20 cellular contexts compared by ENCODE assay signal in genomic region chr7:44643206-44643605, GRCh38. TPM values are rescaled to one million over a fixed set of nuclear protein-coding genes. Genes with fewer than 3 reads are reported as not detected.
A peak's percentile ranks its signal among the peaks of the same experiment; 100 is the strongest.
DNase-seq lines count a peak whose midpoint lies in the region; ATAC-seq, FAIRE-seq and TF ChIP-seq lines count a peak whose summit lies in the region.
"Had no signal": no experiment of that assay in that cellular context is flagged by ENCODE, and none has a peak within 500 bp of the region (broad histone marks: within the 10 kb centered on the region; RNA-seq: fewer than 3 reads in every experiment).

No MANE protein-coding gene starts in this region.

- no peaks in the 10 kb centered on the region for H4K20me1 ChIP-seq in K562 (replicated peaks; ENCODE audit: control insufficient read depth, insufficient read depth, low read length)

- no peaks in the 10 kb centered on the region for H3K27me3 Mint-ChIP-seq in activated CD4-positive, alpha-beta T cell treated with anti-CD3 and anti-CD28 coated beads, Interleukin-2, amount 10 ng/mL, durations not matched to agents 7 days and 5 days
- no peaks in the 10 kb centered on the region for H3K27me3 Mint-ChIP-seq in activated CD4-positive, alpha-beta T cell treated with anti-CD3 and anti-CD28 coated beads, Interleukin-2, amount 10 ng/mL, durations not matched to agents 24 days and 14 days
- peaks cover 0 to 2% of the 10 kb centered on the region in 2 donors for H3K27me3 Mint-ChIP-seq in CD8-positive, alpha-beta memory T cell

- ATAC-seq in K562 (no peak), psoas muscle (no peak), GM21423 (IDR thresholded peaks at IDR 0.05; ENCODE audit: unreplicated experiment) (no peak)

- H3K9me3 Mint-ChIP-seq in activated CD4-positive, alpha-beta T cell treated with anti-CD3 and anti-CD28 coated beads, Interleukin-2, amount 10 ng/mL, durations not matched to agents 7 days and 5 days, result no peaks in the 10 kb centered on the region
- no peaks in the 10 kb centered on the region for H3K9me3 Mint-ChIP-seq in activated CD4-positive, alpha-beta T cell treated with anti-CD3 and anti-CD28 coated beads, Interleukin-2, amount 10 ng/mL, durations not matched to agents 24 days and 14 days
- no peaks in the 10 kb centered on the region for H3K9me3 Mint-ChIP-seq in CD8-positive, alpha-beta memory T cell

- no peak overlapping the region for H3K4me3 ChIP-seq in CD8-positive, alpha-beta memory T cell (ENCODE audit: low read length)
- H3K4me3 ChIP-seq in K562 (no peak overlapping the region), psoas muscle (no peak overlapping the region)
- H3K4me3 ChIP-seq: SJSA1 had no signal

- 87% methylated on average over 1 of the region's 1 CpG for WGBS in K562 (ENCODE audit: insufficient coverage, low coverage, missing lambda C conversion rate)
- 82 to 100% (median 87%) methylated on average over 1 of the region's 1 CpG for WGBS in psoas muscle, 3 donors

- intact Hi-C loops in activated CD4-positive, alpha-beta T cell treated with anti-CD3 and anti-CD28 coated beads, Interleukin-2, amount 10 ng/mL, durations not matched to agents 24 days and 14 days (cut with micrococcal nuclease), result no loop called here
- intact Hi-C loops in K562 (cut with micrococcal nuclease) (no loop called here), psoas muscle (cut with DNase I) (no loop called here)

- CTCF ChIA-PET in activated CD4-positive, alpha-beta T cell treated with anti-CD3 and anti-CD28 coated beads, Interleukin-2, amount 10 ng/mL, durations not matched to agents 7 days and 5 days (lab: Charles Lee), result no interaction called here
- CTCF ChIA-PET in CD8-positive, alpha-beta memory T cell (lab: Charles Lee), result no interaction called here
- CTCF ChIA-PET in K562 (lab: Yijun Ruan, JAX; ENCODE audit: low intra/inter-chr PET ratio), result no interaction called here

- H3K27ac Mint-ChIP-seq in activated CD4-positive, alpha-beta T cell treated with anti-CD3 and anti-CD28 coated beads, Interleukin-2, amount 10 ng/mL, durations not matched to agents 7 days and 5 days, result peak overlapping the region; percentile 36
- no peak overlapping the region for H3K27ac Mint-ChIP-seq in activated CD4-positive, alpha-beta T cell treated with anti-CD3 and anti-CD28 coated beads, Interleukin-2, amount 10 ng/mL, durations not matched to agents 24 days and 14 days
- H3K27ac Mint-ChIP-seq in CD8-positive, alpha-beta memory T cell, result peak overlapping the region in 7 of 8 donors; percentile 31 to 83 (median 66)

- POLR2A ChIA-PET in activated CD4-positive, alpha-beta T cell treated with anti-CD3 and anti-CD28 coated beads, Interleukin-2, amount 10 ng/mL, durations not matched to agents 7 days and 5 days (lab: Charles Lee), result no interaction called here
- POLR2A ChIA-PET in CD8-positive, alpha-beta memory T cell (lab: Charles Lee), result no interaction called here
- POLR2A ChIA-PET in K562 (lab: Yijun Ruan, JAX), result interaction anchor here (0.9 kb wide), 1 partner anchor 181 kb away, joined by 3 read pairs; no protein-coding TSS in a partner anchor

- BruUV-seq in K562 (replicated peaks; lab: Mats Ljungman, UMichigan), result no TSS peak

- no peaks in the 10 kb centered on the region for H3K9me3 ChIP-seq in CD8-positive, alpha-beta memory T cell (ENCODE audit: low read length)
- H3K9me3 ChIP-seq in K562 (replicated peaks; ENCODE audit: control insufficient read depth, insufficient read depth, low read depth, low read length), result no peaks in the 10 kb centered on the region
- no peaks in the 10 kb centered on the region for H3K9me3 ChIP-seq in psoas muscle
- H3K9me3 ChIP-seq: SJSA1 had no signal

- H3K27me3 ChIP-seq in CD8-positive, alpha-beta memory T cell (ENCODE audit: insufficient read depth, low read length, poor library complexity, severe bottlenecking), result no peaks in the 10 kb centered on the region
- no peaks in the 10 kb centered on the region for H3K27me3 ChIP-seq in K562 (ENCODE audit: control insufficient read depth in 2 of 2, insufficient read depth in 2 of 2, low read length in 2 of 2)
- H3K27me3 ChIP-seq in psoas muscle (ENCODE audit: insufficient read depth in 3 of 3, low read length in 2 of 3), result no peaks in the 10 kb centered on the region
- H3K27me3 ChIP-seq: SJSA1 had no signal

- no peak overlapping the region for H3K27ac ChIP-seq in CD8-positive, alpha-beta memory T cell (ENCODE audit: low read depth, low read length)
- H3K27ac ChIP-seq in K562 (ENCODE audit: extremely low read depth, low read depth, low read length) (no peak overlapping the region), psoas muscle (peak overlapping the region; percentile 23)
- H3K27ac ChIP-seq: KMS-11, SJSA1 had no signal

- H3K36me3 ChIP-seq in CD8-positive, alpha-beta memory T cell (ENCODE audit: insufficient read depth, low read length), result peaks cover 11% of the 10 kb centered on the region
- H3K36me3 ChIP-seq in K562 (ENCODE audit: control insufficient read depth, insufficient read depth, low read length), result peaks cover 62% of the 10 kb centered on the region
- peaks cover under 1 to 17% of the 10 kb centered on the region in 2 donors for H3K36me3 ChIP-seq in psoas muscle (ENCODE audit: insufficient read depth in 1 of 2, low read depth in 1 of 2)

- TF ChIP-seq EP300 in K562 (IDR thresholded peaks at IDR 0.05; ENCODE audit: low read length), result no peak

- H3K4me3 Mint-ChIP-seq in activated CD4-positive, alpha-beta T cell treated with anti-CD3 and anti-CD28 coated beads, Interleukin-2, amount 10 ng/mL, durations not matched to agents 7 days and 5 days, result no peak overlapping the region
- H3K4me3 Mint-ChIP-seq in activated CD4-positive, alpha-beta T cell treated with anti-CD3 and anti-CD28 coated beads, Interleukin-2, amount 10 ng/mL, durations not matched to agents 24 days and 14 days, result no peak overlapping the region
- H3K4me3 Mint-ChIP-seq in CD8-positive, alpha-beta memory T cell, result no peak overlapping the region

- H3K4me1 ChIP-seq in CD8-positive, alpha-beta memory T cell (ENCODE audit: insufficient read depth, low read length), result peaks cover 37% of the 10 kb centered on the region
- H3K4me1 ChIP-seq in K562 (replicated peaks in 1 of 2; ENCODE audit: control insufficient read depth in 2 of 2, insufficient read depth in 2 of 2, low read length in 2 of 2) (peaks cover 18 to 22% of the 10 kb centered on the region in 2 experiments), psoas muscle (peaks cover 75% of the 10 kb centered on the region)

- no peak overlapping the region for H3K9ac ChIP-seq in K562 (ENCODE audit: insufficient read depth in 1 of 2, low read depth in 2 of 2, low read length in 2 of 2)
- H3K9ac ChIP-seq: KMS-11 had no signal

- in situ Hi-C loops in K562 (cut with MboI), result no loop called here

- no peak overlapping the region for H3K4me2 ChIP-seq in K562 (ENCODE audit: insufficient read depth, low read length)
- H3K4me2 ChIP-seq: KMS-11 had no signal

- TF ChIP-seq POLR2A in K562 (conservative IDR thresholded peaks at IDR 0.05), result no peak

- DNase-seq in activated CD4-positive, alpha-beta T cell treated with anti-CD3 and anti-CD28 coated beads, Interleukin-2, amount 10 ng/mL, durations not matched to agents 7 days and 5 days, result no peak
- no peak for DNase-seq in activated CD4-positive, alpha-beta T cell treated with anti-CD3 and anti-CD28 coated beads, Interleukin-2, amount 10 ng/mL, durations not matched to agents 24 days and 14 days
- DNase-seq in CD8-positive, alpha-beta memory T cell, result no peak
- DNase-seq in K562 (ENCODE audit: extremely low read depth in 1 of 4, low spot score in 3 of 4), result no peak
- DNase-seq in psoas muscle, result no peak
- DNase-seq in SW 1271 (lab: John Stamatoyannopoulos, UW), result no peak
- DNase-seq in pons (ENCODE audit: low spot score), result no peak
- DNase-seq: AML-193, C1 segment of cervical spinal cord, COR-L47, DMS79, NCI-H1092 treated with DMSO at 0.1 percent for 48 hours, NCI-H1436 treated with DMSO at 0.1 percent for 48 hours, NCI-H1930, NCI-H524 treated with DMSO at 0.1 percent for 48 hours, NCI-H82 had no signal

- peaks cover 11% of the 10 kb centered on the region for H3K9me1 ChIP-seq in K562 (ENCODE audit: control insufficient read depth, insufficient read depth, low read length)

- H3K36me3 Mint-ChIP-seq in activated CD4-positive, alpha-beta T cell treated with anti-CD3 and anti-CD28 coated beads, Interleukin-2, amount 10 ng/mL, durations not matched to agents 7 days and 5 days (ENCODE audit: low read depth), result peaks cover 49% of the 10 kb centered on the region
- peaks cover 31% of the 10 kb centered on the region for H3K36me3 Mint-ChIP-seq in activated CD4-positive, alpha-beta T cell treated with anti-CD3 and anti-CD28 coated beads, Interleukin-2, amount 10 ng/mL, durations not matched to agents 24 days and 14 days (ENCODE audit: low read depth)
- peaks cover 4 to 41% (median 5%) of the 10 kb centered on the region in 3 donors for H3K36me3 Mint-ChIP-seq in CD8-positive, alpha-beta memory T cell

- no peak for TF ChIP-seq RAD21 in K562 (CRISPR knock-in tag; conservative IDR thresholded peaks at IDR 0.05 in 1 of 2, IDR thresholded peaks at IDR 0.05 in 1 of 2)

- peaks cover 24% of the 10 kb centered on the region for H3K79me2 ChIP-seq in K562 (ENCODE audit: control insufficient read depth, insufficient read depth, low read length)

- FAIRE-seq in K562 (lab: Jason Lieb, UNC), result no peak
- FAIRE-seq: RCC 7860 had no signal

- no peak for TF ChIP-seq CTCF in K562 (IDR thresholded peaks at IDR 0.05 in 2 of 3, conservative IDR thresholded peaks at IDR 0.05 in 1 of 3; ENCODE audit: insufficient read depth in 2 of 3, low read depth in 1 of 3, low read length in 3 of 3)
- TF ChIP-seq CTCF in psoas muscle (IDR thresholded peaks at IDR 0.05), result no peak

- peaks cover 40% of the 10 kb centered on the region for H3K4me1 Mint-ChIP-seq in activated CD4-positive, alpha-beta T cell treated with anti-CD3 and anti-CD28 coated beads, Interleukin-2, amount 10 ng/mL, durations not matched to agents 7 days and 5 days
- peaks cover 36% of the 10 kb centered on the region for H3K4me1 Mint-ChIP-seq in activated CD4-positive, alpha-beta T cell treated with anti-CD3 and anti-CD28 coated beads, Interleukin-2, amount 10 ng/mL, durations not matched to agents 24 days and 14 days
- H3K4me1 Mint-ChIP-seq in CD8-positive, alpha-beta memory T cell, result peaks cover 44 to 58% (median 50%) of the 10 kb centered on the region in 3 donors

- H2AFZ ChIP-seq in K562 (ENCODE audit: low read depth, low read length), result no peak overlapping the region

RNA-seq across cellular contexts. Expression of gene OGDH, which starts 36.8 kb away (rescaled TPM):
- 100 to 1,000 TPM; 114 to 121 TPM for total RNA-seq in activated CD4-positive, alpha-beta T cell treated with anti-CD3 and anti-CD28 coated beads, Interleukin-2, amount 10 ng/mL, durations not matched to agents 7 days and 5 days
- 99.5 and 102 TPM in 2 replicates for total RNA-seq in activated CD4-positive, alpha-beta T cell treated with anti-CD3 and anti-CD28 coated beads, Interleukin-2, amount 10 ng/mL, durations not matched to agents 24 days and 14 days
- 10 to 100 TPM; 92.8 to 93.8 TPM for total RNA-seq in CD8-positive, alpha-beta memory T cell
- polyA plus RNA-seq in CD8-positive, alpha-beta memory T cell, result 58.3 TPM
- total RNA-seq in K562 (2011; cell fraction: chromatin; rRNA removed; ENCODE audit: low replicate concordance), result 67.1 and 99.5 TPM in 2 replicates
- 61.5 and 70.1 TPM in 2 replicates for total RNA-seq in K562 (2011; cell fraction: nucleolus; rRNA removed)
- 49.3 and 64.3 TPM in 2 replicates for total RNA-seq in K562 (2011; cell fraction: nucleoplasm; rRNA removed)
- total RNA-seq in K562 (2014; rRNA removed) (38.6 and 50.0 TPM in 2 replicates), K562 (2014; rRNA removed; fragmentation: Illumina TruSeq; extraction: Trizol) (20.5 and 21.8 TPM in 2 replicates), K562 (2015; rRNA removed; fragmentation: Illumina TruSeq; extraction: Trizol) (19.4 and 20.2 TPM in 2 replicates), K562 (2021) (80.3 and 86.6 TPM in 2 replicates), psoas muscle (100 to 1,000 TPM; 252 to 500 (median 326) TPM)
- polyA plus RNA-seq in K562 (2011; rRNA removed) (23.5 and 44.6 TPM in 2 replicates), K562 (2014; fragmentation: Illumina TruSeq; extraction: Trizol) (58.8 and 59.1 TPM in 2 replicates), K562 (2014; fragmentation: Nextera tagmentation; extraction: Ambion mirVana) (1 to 10 TPM; 3.1 to 6.3 TPM), K562 (2014; rRNA removed) (31.4 and 31.6 TPM in 2 replicates), psoas muscle (100 to 1,000 TPM; 176 to 181 (median 179) TPM)
- polyA plus RNA-seq in K562 (2011; cell fraction: cytosol; rRNA removed), result 44.3 and 54.2 TPM in 2 replicates
- polyA plus RNA-seq in K562 (2011; cell fraction: nucleus; rRNA removed), result 59.0 and 70.4 TPM in 2 replicates
- polyA plus RNA-seq in K562 (2012), result 55.7 and 67.9 TPM in 2 replicates
- polyA minus RNA-seq in K562 (2011; rRNA and poly(A)+ RNA removed), result 66.0 and 68.6 TPM in 2 replicates
- 52.4 and 53.8 TPM in 2 replicates for polyA minus RNA-seq in K562 (2011; cell fraction: cytosol; rRNA and poly(A)+ RNA removed)
- 25.8 and 36.1 TPM in 2 replicates for polyA minus RNA-seq in K562 (2011; cell fraction: nucleus; rRNA and poly(A)+ RNA removed)
